Comparison of ENCODE assay signal across 8 cellular contexts in the genomic region with DNA sequence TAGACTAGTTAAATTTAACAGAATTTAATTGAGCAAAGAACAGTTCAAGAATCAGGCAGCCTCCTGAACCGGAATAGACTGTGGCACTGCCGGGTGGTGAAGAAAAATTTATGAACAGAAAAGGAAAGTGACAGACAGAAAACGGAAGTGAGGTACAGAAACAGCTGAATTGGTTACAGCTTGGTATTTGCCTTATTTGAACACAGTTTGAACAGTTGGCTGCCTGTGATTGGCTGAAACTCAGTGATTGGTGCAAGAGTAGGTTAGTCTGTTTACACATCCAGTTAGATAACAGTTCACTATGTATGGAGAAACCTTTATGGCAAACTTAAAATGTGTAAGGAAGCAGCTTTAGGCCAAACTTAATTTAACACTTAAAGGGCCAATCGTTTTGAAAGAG.
A peak's percentile ranks its signal among the peaks of the same experiment; 100 is the strongest.
DNase-seq lines count a peak whose midpoint lies in the region; FAIRE-seq and TF ChIP-seq lines count a peak whose summit lies in the region.

No MANE protein-coding gene starts in this region.

- H3K9ac ChIP-seq in GM23248: no peak overlapping the region

- no peaks in the 10 kb centered on the region for H3F3A ChIP-seq in GM23248 (ENCODE audit: insufficient read depth)

- H3K4me2 ChIP-seq in GM23248 (ENCODE audit: unreplicated experiment) (no peak overlapping the region), OCI-LY7 (ENCODE audit: low read length) (no peak overlapping the region), hepatocyte (no peak overlapping the region)

- H3K4me3 ChIP-seq in GM23248 (no peak overlapping the region), OCI-LY7 (ENCODE audit: low read depth, low read length, poor library complexity, severe bottlenecking) (no peak overlapping the region), hepatocyte (no peak overlapping the region)

- no TSS peak for BruUV-seq in OCI-LY7 (replicated peaks; lab: Mats Ljungman, UMichigan)

- FAIRE-seq in GM12891 (lab: Jason Lieb, UNC): no peak

- H3K27ac ChIP-seq in GM23248: no peak overlapping the region
- H3K27ac ChIP-seq in OCI-LY7 (ENCODE audit: low read depth, low read length, poor library complexity, severe bottlenecking): no peak overlapping the region
- no peak overlapping the region for H3K27ac ChIP-seq in hepatocyte

- H3K9me2 ChIP-seq in GM23248 (ENCODE audit: insufficient read depth) (no peaks in the 10 kb centered on the region), OCI-LY7 (ENCODE audit: insufficient read depth, low read length) (no peaks in the 10 kb centered on the region), hepatocyte (replicated peaks; ENCODE audit: insufficient read depth) (no peaks in the 10 kb centered on the region)

- no peaks in the 10 kb centered on the region for H3K9me3 ChIP-seq in GM23248 (ENCODE audit: low read depth)
- no peaks in the 10 kb centered on the region for H3K9me3 ChIP-seq in OCI-LY7 (ENCODE audit: low read length)
- H3K9me3 ChIP-seq in hepatocyte (ENCODE audit: low read depth): no peaks in the 10 kb centered on the region

- in situ Hi-C loops in GM23248 (cut with MboI): no loop called here

- 40 to 41% methylated on average over 4 of the region's 4 CpGs for whole genome bisulfite sequencing in GM23248 (ENCODE audit: low coverage in 1 of 2, low lambda C conversion rate in 2 of 2, missing lambda C conversion rate in 2 of 2), 2 experiments
- 74% methylated on average over 4 of the region's 4 CpGs for WGBS in hepatocyte (ENCODE audit: low lambda C conversion rate, missing lambda C conversion rate)

- TF ChIP-seq CTCF in OCI-LY7 (conservative IDR thresholded peaks at IDR 0.05; ENCODE audit: low read length) (no peak), hepatocyte (IDR thresholded peaks at IDR 0.05; ENCODE audit: poor library complexity) (no peak)

- H4K20me1 ChIP-seq in GM23248 (ENCODE audit: insufficient read depth) (no peaks in the 10 kb centered on the region), OCI-LY7 (ENCODE audit: insufficient read depth, low read length) (no peaks in the 10 kb centered on the region), hepatocyte (ENCODE audit: insufficient read depth, poor library complexity, severe bottlenecking) (no peaks in the 10 kb centered on the region)

- intact Hi-C loops in OCI-LY7 (cut with micrococcal nuclease; ENCODE audit: unreplicated experiment): no loop called here

- peak overlapping the region; percentile 78 for H2AFZ ChIP-seq in GM23248
- H2AFZ ChIP-seq in OCI-LY7 (ENCODE audit: low read length): peak overlapping the region; percentile 15; the same call in 1 of the 2 replicates
- no peak overlapping the region for H2AFZ ChIP-seq in hepatocyte

- CTCF ChIA-PET in OCI-LY7 (lab: Charles Lee; ENCODE audit: unreplicated experiment): no interaction called here

- POLR2A ChIA-PET in OCI-LY7 (lab: Charles Lee): interaction anchor here (0.5 to 0.9 kb wide), 5 partner anchors 10 to 327 kb away, joined by 3 to 5 read pairs (median 4); no protein-coding TSS in a partner anchor

- no peak for DNase-seq in GM12891 (ENCODE audit: insufficient read length, low spot score)
- no peak for DNase-seq in GM23248
- DNase-seq in OCI-LY7 (ENCODE audit: low spot score): peak; percentile 39
- peak; percentile 30 for DNase-seq in left kidney (ENCODE audit: low read depth, low spot score)
- no peak for DNase-seq in hypothalamus (lab: John Stamatoyannopoulos, UW)
- DNase-seq in hepatocyte (ENCODE audit: low spot score): no peak
- DNase-seq in DMS153 (lab: John Stamatoyannopoulos, UW): no peak
- DNase-seq in NCI-H526 treated with DMSO at 0.1 percent for 48 hours (lab: John Stamatoyannopoulos, UW): no peak

- H3K36me3 ChIP-seq in GM23248 (ENCODE audit: low read depth): no peaks in the 10 kb centered on the region
- no peaks in the 10 kb centered on the region for H3K36me3 ChIP-seq in OCI-LY7 (ENCODE audit: insufficient read depth, low read length)
- H3K36me3 ChIP-seq in hepatocyte (replicated peaks; ENCODE audit: insufficient read depth, low read depth): no peaks in the 10 kb centered on the region

- no peaks in the 10 kb centered on the region for H3K79me2 ChIP-seq in GM23248 (ENCODE audit: insufficient read depth)
- no peaks in the 10 kb centered on the region for H3K79me2 ChIP-seq in OCI-LY7 (ENCODE audit: insufficient read depth, low read depth, low read length)
- H3K79me2 ChIP-seq in hepatocyte: no peaks in the 10 kb centered on the region

- no peak for TF ChIP-seq POLR2A in GM12891 (IDR thresholded peaks at IDR 0.05; ENCODE audit: low read depth, low read length)

- H3K4me1 ChIP-seq in GM23248 (ENCODE audit: insufficient read depth) (no peaks in the 10 kb centered on the region), OCI-LY7 (ENCODE audit: insufficient read depth, low read length, poor library complexity, severe bottlenecking) (peaks cover 6% of the 10 kb centered on the region), hepatocyte (ENCODE audit: insufficient read depth) (no peaks in the 10 kb centered on the region)

- H3K27me3 ChIP-seq in GM23248 (replicated peaks; ENCODE audit: insufficient read depth) (no peaks in the 10 kb centered on the region), hepatocyte (no peaks in the 10 kb centered on the region)

TF ChIP-seq in GM12891, 5 proteins besides CTCF, POLR2A, EP300 and RAD21:
- TF ChIP-seq POLR2AphosphoS5 (IDR thresholded peaks at IDR 0.05; ENCODE audit: low read depth, low read length) (no peak), PAX5 (IDR thresholded peaks at IDR 0.05; ENCODE audit: insufficient read depth, low read length, severe bottlenecking) (no peak), POU2F2 (IDR thresholded peaks at IDR 0.05; ENCODE audit: low read depth, low read length) (no peak), SPI1 (IDR thresholded peaks at IDR 0.05; ENCODE audit: low read depth, low read length) (peak; percentile 76), TAF1 (IDR thresholded peaks at IDR 0.05; ENCODE audit: low read depth, low read length) (no peak)

Comparison
In these comparisons a context has a peak if more than half of its experiments do, and no peak if none do; other contexts are left out.
1. DNase-seq: peak in OCI-LY7 (single experiment) and left kidney (single experiment); none in GM12891 (single experiment), GM23248 (single experiment), hypothalamus (0 of 51), hepatocyte (single experiment), DMS153 (single experiment) and NCI-H526 treated with DMSO at 0.1 percent for 48 hours (single experiment).